ENCODE assay signal across 1 cellular context in the genomic region with DNA sequence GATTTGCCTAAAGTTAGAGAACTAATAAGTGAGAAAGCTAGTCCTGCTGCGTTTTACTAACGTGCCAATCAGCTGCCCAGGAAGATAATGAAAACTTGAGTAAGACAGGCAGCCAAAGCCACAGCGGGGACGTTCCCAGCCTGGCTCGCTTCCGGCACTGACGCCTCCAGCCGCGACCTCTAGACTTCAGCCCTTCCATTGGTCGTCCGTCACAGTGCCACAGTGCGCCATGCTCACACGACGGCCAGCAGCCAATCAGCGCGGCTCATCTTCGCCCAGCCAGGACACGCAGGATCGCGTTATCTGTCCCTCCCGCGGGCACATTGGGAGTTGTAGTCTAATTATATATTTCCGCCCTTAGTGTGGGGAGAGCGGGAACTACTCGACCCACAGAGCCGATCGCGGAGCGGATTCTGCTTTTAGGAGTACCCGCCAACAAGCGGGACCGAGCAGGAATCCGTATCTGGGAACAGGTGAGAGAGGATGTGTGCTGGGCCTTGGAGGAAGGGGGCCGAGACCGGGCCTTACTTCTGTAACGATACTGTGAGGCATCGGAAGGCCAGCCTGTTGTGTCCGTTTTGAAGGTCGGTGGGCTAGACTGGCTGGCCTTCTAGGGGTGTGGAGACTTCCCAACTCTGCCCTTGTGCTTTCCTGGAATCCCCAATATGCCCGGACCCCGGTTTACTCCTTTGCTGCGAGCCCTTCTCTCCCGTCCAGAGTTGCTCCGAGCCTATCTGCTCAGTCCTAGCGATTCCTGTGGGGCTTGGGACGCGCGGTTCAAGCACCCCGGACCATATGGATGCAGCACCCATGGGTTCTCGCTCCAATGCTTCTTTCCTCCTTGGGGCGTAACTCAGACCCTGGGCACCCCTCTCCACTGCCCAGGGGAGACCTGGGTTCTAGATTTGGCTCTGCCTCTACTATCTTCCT.
TF ChIP-seq lines count a peak whose summit lies in the region.

Gene FDPS (plus strand): TSS at position 374 of the 930 bp plus-strand sequence. CDS start 924 bp downstream, outside the sequence.

TF ChIP-seq in K562, 482 proteins besides CTCF, POLR2A, EP300 and RAD21 (continued from another document and continues in another):
- TF ChIP-seq ZNF395 (CRISPR knock-in tag; IDR thresholded peaks at IDR 0.05) (peak; percentile 25; the same call in 1 of the 2 replicates), TAF1 (IDR thresholded peaks at IDR 0.05; ENCODE audit: control insufficient read depth, extremely low read depth, insufficient read depth, low read length, severe bottlenecking) (peak; percentile 87), DNMT1 (IDR thresholded peaks at IDR 0.05) (no peak), ZMIZ1 (IDR thresholded peaks at IDR 0.05; ENCODE audit: low read depth in 2 of 2, low read length in 2 of 2) (0 out of 4 replicates have a peak, but pooled peaks of 1 of the 2 experiments have one; percentile 9), TBP (optimal IDR thresholded peaks at IDR 0.05; ENCODE audit: low read depth, low read length) (peak; percentile 78), KLF10 (CRISPR knock-in tag; IDR thresholded peaks at IDR 0.05) (no peak), ESRRB (CRISPR knock-in tag; IDR thresholded peaks at IDR 0.05; ENCODE audit: borderline replicate concordance) (no peak), EGR1 (conservative IDR thresholded peaks at IDR 0.05) (peak; percentile 34; the same call in 1 of the 2 replicates), SAP30 (IDR thresholded peaks at IDR 0.05; ENCODE audit: borderline replicate concordance, insufficient read depth, low read depth, low read length, poor library complexity, severe bottlenecking) (no peak), ZNF668 (CRISPR knock-in tag; IDR thresholded peaks at IDR 0.05) (no peak), U2AF1 (optimal IDR thresholded peaks at IDR 0.05; ENCODE audit: low read depth, low read length) (no peak), SIRT6 (IDR thresholded peaks at IDR 0.05; ENCODE audit: low read depth, low read length) (no peak), ATF4 (CRISPR knock-in tag; IDR thresholded peaks at IDR 0.05) (no peak), XRCC4 (IDR thresholded peaks at IDR 0.05; ENCODE audit: extremely low read depth, insufficient read depth, insufficient read length) (no peak), DIDO1 (tag; IDR thresholded peaks at IDR 0.05; ENCODE audit: low read depth) (0 out of 2 replicates have a peak, but pooled peaks have one; percentile 34), POU5F1 (IDR thresholded peaks at IDR 0.05; ENCODE audit: borderline replicate concordance, low read depth, low read length, partially characterized antibody) (peak; percentile 48), GTF2A2 (tag; IDR thresholded peaks at IDR 0.05) (no peak), VEZF1 (CRISPR knock-in tag; IDR thresholded peaks at IDR 0.05) (peak; percentile 60), MEIS2 (IDR thresholded peaks at IDR 0.05; ENCODE audit: partially characterized antibody) (peak; percentile 80), CREB1 (IDR thresholded peaks at IDR 0.05) (peak; percentile 98), CREB1 (CRISPR knock-in tag; IDR thresholded peaks at IDR 0.05) (peak; percentile 95), ZNF24 (IDR thresholded peaks at IDR 0.05) (no peak), ZNF134 (CRISPR knock-in tag; conservative IDR thresholded peaks at IDR 0.05) (no peak), ZKSCAN1 (IDR thresholded peaks at IDR 0.05; ENCODE audit: low read depth, low read length) (no peak), MEF2D (tag; conservative IDR thresholded peaks at IDR 0.05; ENCODE audit: low read depth) (no peak), ZNF140 (CRISPR knock-in tag; IDR thresholded peaks at IDR 0.05) (no peak), NONO (IDR thresholded peaks at IDR 0.05; ENCODE audit: low read depth in 2 of 2, low read length in 1 of 2) (no peak), ZBTB26 (CRISPR knock-in tag; IDR thresholded peaks at IDR 0.05) (no peak), RBM14 (IDR thresholded peaks at IDR 0.05; ENCODE audit: borderline replicate concordance, insufficient read depth, low read depth, low read length) (no peak), KDM1A (IDR thresholded peaks at IDR 0.05) (no peak)
- TF ChIP-seq, protein P1, sequence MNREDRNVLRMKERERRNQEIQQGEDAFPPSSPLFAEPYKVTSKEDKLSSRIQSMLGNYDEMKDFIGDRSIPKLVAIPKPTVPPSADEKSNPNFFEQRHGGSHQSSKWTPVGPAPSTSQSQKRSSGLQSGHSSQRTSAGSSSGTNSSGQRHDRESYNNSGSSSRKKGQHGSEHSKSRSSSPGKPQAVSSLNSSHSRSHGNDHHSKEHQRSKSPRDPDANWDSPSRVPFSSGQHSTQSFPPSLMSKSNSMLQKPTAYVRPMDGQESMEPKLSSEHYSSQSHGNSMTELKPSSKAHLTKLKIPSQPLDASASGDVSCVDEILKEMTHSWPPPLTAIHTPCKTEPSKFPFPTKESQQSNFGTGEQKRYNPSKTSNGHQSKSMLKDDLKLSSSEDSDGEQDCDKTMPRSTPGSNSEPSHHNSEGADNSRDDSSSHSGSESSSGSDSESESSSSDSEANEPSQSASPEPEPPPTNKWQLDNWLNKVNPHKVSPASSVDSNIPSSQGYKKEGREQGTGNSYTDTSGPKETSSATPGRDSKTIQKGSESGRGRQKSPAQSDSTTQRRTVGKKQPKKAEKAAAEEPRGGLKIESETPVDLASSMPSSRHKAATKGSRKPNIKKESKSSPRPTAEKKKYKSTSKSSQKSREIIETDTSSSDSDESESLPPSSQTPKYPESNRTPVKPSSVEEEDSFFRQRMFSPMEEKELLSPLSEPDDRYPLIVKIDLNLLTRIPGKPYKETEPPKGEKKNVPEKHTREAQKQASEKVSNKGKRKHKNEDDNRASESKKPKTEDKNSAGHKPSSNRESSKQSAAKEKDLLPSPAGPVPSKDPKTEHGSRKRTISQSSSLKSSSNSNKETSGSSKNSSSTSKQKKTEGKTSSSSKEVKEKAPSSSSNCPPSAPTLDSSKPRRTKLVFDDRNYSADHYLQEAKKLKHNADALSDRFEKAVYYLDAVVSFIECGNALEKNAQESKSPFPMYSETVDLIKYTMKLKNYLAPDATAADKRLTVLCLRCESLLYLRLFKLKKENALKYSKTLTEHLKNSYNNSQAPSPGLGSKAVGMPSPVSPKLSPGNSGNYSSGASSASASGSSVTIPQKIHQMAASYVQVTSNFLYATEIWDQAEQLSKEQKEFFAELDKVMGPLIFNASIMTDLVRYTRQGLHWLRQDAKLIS (CRISPR knock-in tag; IDR thresholded peaks at IDR 0.05): no peak
- TF ChIP-seq, protein P2, sequence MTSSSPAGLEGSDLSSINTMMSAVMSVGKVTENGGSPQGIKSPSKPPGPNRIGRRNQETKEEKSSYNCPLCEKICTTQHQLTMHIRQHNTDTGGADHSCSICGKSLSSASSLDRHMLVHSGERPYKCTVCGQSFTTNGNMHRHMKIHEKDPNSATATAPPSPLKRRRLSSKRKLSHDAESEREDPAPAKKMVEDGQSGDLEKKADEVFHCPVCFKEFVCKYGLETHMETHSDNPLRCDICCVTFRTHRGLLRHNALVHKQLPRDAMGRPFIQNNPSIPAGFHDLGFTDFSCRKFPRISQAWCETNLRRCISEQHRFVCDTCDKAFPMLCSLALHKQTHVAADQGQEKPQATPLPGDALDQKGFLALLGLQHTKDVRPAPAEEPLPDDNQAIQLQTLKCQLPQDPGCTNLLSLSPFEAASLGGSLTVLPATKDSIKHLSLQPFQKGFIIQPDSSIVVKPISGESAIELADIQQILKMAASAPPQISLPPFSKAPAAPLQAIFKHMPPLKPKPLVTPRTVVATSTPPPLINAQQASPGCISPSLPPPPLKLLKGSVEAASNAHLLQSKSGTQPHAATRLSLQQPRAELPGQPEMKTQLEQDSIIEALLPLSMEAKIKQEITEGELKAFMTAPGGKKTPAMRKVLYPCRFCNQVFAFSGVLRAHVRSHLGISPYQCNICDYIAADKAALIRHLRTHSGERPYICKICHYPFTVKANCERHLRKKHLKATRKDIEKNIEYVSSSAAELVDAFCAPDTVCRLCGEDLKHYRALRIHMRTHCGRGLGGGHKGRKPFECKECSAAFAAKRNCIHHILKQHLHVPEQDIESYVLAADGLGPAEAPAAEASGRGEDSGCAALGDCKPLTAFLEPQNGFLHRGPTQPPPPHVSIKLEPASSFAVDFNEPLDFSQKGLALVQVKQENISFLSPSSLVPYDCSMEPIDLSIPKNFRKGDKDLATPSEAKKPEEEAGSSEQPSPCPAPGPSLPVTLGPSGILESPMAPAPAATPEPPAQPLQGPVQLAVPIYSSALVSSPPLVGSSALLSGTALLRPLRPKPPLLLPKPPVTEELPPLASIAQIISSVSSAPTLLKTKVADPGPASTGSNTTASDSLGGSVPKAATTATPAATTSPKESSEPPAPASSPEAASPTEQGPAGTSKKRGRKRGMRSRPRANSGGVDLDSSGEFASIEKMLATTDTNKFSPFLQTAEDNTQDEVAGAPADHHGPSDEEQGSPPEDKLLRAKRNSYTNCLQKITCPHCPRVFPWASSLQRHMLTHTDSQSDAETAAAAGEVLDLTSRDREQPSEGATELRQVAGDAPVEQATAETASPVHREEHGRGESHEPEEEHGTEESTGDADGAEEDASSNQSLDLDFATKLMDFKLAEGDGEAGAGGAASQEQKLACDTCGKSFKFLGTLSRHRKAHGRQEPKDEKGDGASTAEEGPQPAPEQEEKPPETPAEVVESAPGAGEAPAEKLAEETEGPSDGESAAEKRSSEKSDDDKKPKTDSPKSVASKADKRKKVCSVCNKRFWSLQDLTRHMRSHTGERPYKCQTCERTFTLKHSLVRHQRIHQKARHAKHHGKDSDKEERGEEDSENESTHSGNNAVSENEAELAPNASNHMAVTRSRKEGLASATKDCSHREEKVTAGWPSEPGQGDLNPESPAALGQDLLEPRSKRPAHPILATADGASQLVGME (CRISPR knock-in tag; IDR thresholded peaks at IDR 0.05): no peak
